Comparison of ENCODE assay signal across 2 cellular contexts in genomic region chr19:2434267-2434666, GRCh38.
TF ChIP-seq lines count a peak whose summit lies in the region.

No MANE protein-coding gene starts in this region.

TF ChIP-seq in HCT116, 20 proteins besides CTCF, POLR2A, EP300 and RAD21:
- TF ChIP-seq, protein P1, sequence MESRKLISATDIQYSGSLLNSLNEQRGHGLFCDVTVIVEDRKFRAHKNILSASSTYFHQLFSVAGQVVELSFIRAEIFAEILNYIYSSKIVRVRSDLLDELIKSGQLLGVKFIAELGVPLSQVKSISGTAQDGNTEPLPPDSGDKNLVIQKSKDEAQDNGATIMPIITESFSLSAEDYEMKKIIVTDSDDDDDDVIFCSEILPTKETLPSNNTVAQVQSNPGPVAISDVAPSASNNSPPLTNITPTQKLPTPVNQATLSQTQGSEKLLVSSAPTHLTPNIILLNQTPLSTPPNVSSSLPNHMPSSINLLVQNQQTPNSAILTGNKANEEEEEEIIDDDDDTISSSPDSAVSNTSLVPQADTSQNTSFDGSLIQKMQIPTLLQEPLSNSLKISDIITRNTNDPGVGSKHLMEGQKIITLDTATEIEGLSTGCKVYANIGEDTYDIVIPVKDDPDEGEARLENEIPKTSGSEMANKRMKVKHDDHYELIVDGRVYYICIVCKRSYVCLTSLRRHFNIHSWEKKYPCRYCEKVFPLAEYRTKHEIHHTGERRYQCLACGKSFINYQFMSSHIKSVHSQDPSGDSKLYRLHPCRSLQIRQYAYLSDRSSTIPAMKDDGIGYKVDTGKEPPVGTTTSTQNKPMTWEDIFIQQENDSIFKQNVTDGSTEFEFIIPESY (IDR thresholded peaks at IDR 0.05; ENCODE audit: extremely low read depth, insufficient replicate concordance, low read length) = no peak
- TF ChIP-seq EZH2phosphoT487 (IDR thresholded peaks at IDR 0.05; ENCODE audit: borderline replicate concordance) (no peak), SRF (IDR thresholded peaks at IDR 0.05; ENCODE audit: low read depth) (no peak), ELF1 (IDR thresholded peaks at IDR 0.05; ENCODE audit: borderline replicate concordance, low read depth) (no peak), EZH2 (IDR thresholded peaks at IDR 0.05) (no peak), CEBPB (IDR thresholded peaks at IDR 0.05; ENCODE audit: low read depth) (no peak), FOSL1 (IDR thresholded peaks at IDR 0.05; ENCODE audit: low read depth) (no peak), REST (IDR thresholded peaks at IDR 0.05; ENCODE audit: low read depth) (no peak), TCF7L2 (IDR thresholded peaks at IDR 0.05; ENCODE audit: borderline replicate concordance, extremely low read depth, insufficient read depth, insufficient read length) (no peak), ZNF274 (IDR thresholded peaks at IDR 0.05; ENCODE audit: low read depth, low read length) (no peak), SIN3A (IDR thresholded peaks at IDR 0.05; ENCODE audit: low read depth) (no peak), YY1 (IDR thresholded peaks at IDR 0.05; ENCODE audit: extremely low read depth, insufficient replicate concordance, low read depth, low read length) (no peak), ATF3 (IDR thresholded peaks at IDR 0.05) (no peak), EGR1 (IDR thresholded peaks at IDR 0.05; ENCODE audit: low read depth) (no peak), CBX3 (IDR thresholded peaks at IDR 0.05; ENCODE audit: low read depth) (no peak), POLR2AphosphoS5 (IDR thresholded peaks at IDR 0.05; ENCODE audit: low read depth, low read length) (no peak), ZFX (IDR thresholded peaks at IDR 0.05) (no peak), SP1 (IDR thresholded peaks at IDR 0.05; ENCODE audit: low read depth) (no peak)
- TF ChIP-seq, protein P2, sequence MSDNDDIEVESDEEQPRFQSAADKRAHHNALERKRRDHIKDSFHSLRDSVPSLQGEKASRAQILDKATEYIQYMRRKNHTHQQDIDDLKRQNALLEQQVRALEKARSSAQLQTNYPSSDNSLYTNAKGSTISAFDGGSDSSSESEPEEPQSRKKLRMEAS (IDR thresholded peaks at IDR 0.05) = no peak

TF ChIP-seq in K562, 482 proteins besides CTCF, POLR2A, EP300 and RAD21:
- TF ChIP-seq, protein P3, sequence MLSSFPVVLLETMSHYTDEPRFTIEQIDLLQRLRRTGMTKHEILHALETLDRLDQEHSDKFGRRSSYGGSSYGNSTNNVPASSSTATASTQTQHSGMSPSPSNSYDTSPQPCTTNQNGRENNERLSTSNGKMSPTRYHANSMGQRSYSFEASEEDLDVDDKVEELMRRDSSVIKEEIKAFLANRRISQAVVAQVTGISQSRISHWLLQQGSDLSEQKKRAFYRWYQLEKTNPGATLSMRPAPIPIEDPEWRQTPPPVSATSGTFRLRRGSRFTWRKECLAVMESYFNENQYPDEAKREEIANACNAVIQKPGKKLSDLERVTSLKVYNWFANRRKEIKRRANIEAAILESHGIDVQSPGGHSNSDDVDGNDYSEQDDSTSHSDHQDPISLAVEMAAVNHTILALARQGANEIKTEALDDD (IDR thresholded peaks at IDR 0.05) = no peak
- TF ChIP-seq POLR2G (IDR thresholded peaks at IDR 0.05; ENCODE audit: low read depth, low read length) = peak; percentile 39; the same call in 1 of the 2 replicates
